7 cellular contexts compared by ENCODE assay signal in the genomic region with DNA sequence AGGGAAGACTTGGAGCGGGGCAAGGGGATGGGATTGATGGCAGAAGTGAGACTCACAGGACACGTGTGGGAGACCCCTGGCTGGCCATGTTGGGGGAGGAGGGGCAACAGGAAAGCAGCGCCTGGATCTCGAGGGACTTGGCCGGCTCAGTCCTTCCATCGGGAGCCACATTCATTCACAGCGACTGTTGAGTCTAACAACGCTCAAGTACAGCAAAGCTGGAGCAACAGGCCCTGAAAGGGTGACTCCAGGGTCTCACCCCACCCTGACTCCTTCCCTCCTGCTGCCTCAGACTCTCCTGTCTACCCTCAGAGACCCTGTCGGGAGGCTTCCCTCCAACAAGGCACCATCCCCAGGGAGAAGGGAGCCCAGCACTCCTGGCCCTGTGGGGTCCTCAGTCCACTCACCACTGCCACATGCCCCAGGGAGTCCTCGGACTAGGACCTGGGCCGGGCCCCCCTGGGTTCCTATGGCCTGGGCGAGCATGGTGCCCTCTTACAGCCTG. TPM values are rescaled to one million over a fixed set of nuclear protein-coding genes. Genes with fewer than 3 reads are reported as not detected.
"Had no signal": no experiment of that assay in that cellular context is flagged by ENCODE, and none has a peak within 500 bp of the region (broad histone marks: within the 10 kb centered on the region; RNA-seq: fewer than 3 reads in every experiment).

No MANE protein-coding gene starts in this region.

- H3K4me2 ChIP-seq: smooth muscle cell had no signal

- H3K4me3 ChIP-seq: heart right ventricle, left lung, sigmoid colon, smooth muscle cell, thoracic aorta had no signal

- H3K36me3 ChIP-seq: heart right ventricle, left lung, sigmoid colon, thoracic aorta had no signal

- DNase-seq: cortex of kidney had no signal

- H3K27ac ChIP-seq: left lung, sigmoid colon, thoracic aorta had no signal

- H3K9me3 ChIP-seq: heart right ventricle, left lung, sigmoid colon, thoracic aorta had no signal

RNA-seq across cellular contexts. Expression of gene ALPI, which starts 14.8 kb away (rescaled TPM):
- polyA plus RNA-seq: heart right ventricle, keratinocyte, smooth muscle cell had no signal

RNA-seq across cellular contexts. Expression of gene ALPG, which starts 34.6 kb away (rescaled TPM):
- polyA plus RNA-seq: heart right ventricle, keratinocyte, smooth muscle cell had no signal

RNA-seq across cellular contexts. Expression of gene ECEL1, which starts 46.4 kb away (rescaled TPM):
- polyA plus RNA-seq: keratinocyte, smooth muscle cell had no signal
